In genomic region chr11:64180871-64181270, GRCh38 we compare ENCODE assay signal across 10 cellular contexts. TPM values are rescaled to one million over a fixed set of nuclear protein-coding genes. Genes with fewer than 3 reads are reported as not detected.
DNase-seq lines count a peak whose midpoint lies in the region; ATAC-seq, FAIRE-seq and TF ChIP-seq lines count a peak whose summit lies in the region.
"Had no signal": no experiment of that assay in that cellular context is flagged by ENCODE, and none has a peak within 500 bp of the region (broad histone marks: within the 10 kb centered on the region; RNA-seq: fewer than 3 reads in every experiment).

No MANE protein-coding gene starts in this region.

- intact Hi-C loops in cardiac septum (cut with DNase I): no loop called here
- intact Hi-C loops in uterus (cut with DNase I; ENCODE audit: low total_unique reads): no loop called here

- H3K4me3 ChIP-seq in right atrium auricular region (peak overlapping the region in 1 of 2 donors; percentile 22), coronary artery (no peak overlapping the region), uterus (no peak overlapping the region)

- TF ChIP-seq CTCF in right atrium auricular region (IDR thresholded peaks at IDR 0.05) (no peak), coronary artery (IDR thresholded peaks at IDR 0.05) (no peak), osteocyte (IDR thresholded peaks at IDR 0.05) (no peak), uterus (IDR thresholded peaks at IDR 0.05) (no peak)

- H3K4me1 ChIP-seq in right atrium auricular region (peaks cover 0 to 47% of the 10 kb centered on the region in 2 donors), uterus (peaks cover 0 to 9% of the 10 kb centered on the region in 2 donors)

- H3K27me3 Mint-ChIP-seq in osteocyte (ENCODE audit: unreplicated experiment): no peaks in the 10 kb centered on the region

- no peaks in the 10 kb centered on the region for H3K9me3 Mint-ChIP-seq in osteocyte (ENCODE audit: unreplicated experiment)
- H3K9me3 Mint-ChIP-seq: activated T-helper 2 cell treated with anti-CD3 and anti-CD28 coated beads, Interferon-gamma antibody, Interleukin-2, Interleukin-4, amounts not matched to agents 10 μg/mL and 5 μg/mL and 100 μg/mL, durations not matched to agents 14 hours and 24 hours and 36 hours had no signal

- H3K36me3 Mint-ChIP-seq in osteocyte (ENCODE audit: unreplicated experiment): no peaks in the 10 kb centered on the region

- H3K27me3 ChIP-seq in right atrium auricular region (no peaks in the 10 kb centered on the region), uterus (no peaks in the 10 kb centered on the region)

- TF ChIP-seq POLR2A in uterus (IDR thresholded peaks at IDR 0.05) (no peak), GM12892 (IDR thresholded peaks at IDR 0.05; ENCODE audit: low read depth, low read length) (no peak)

- ATAC-seq in HG02884 (IDR thresholded peaks at IDR 0.05; ENCODE audit: unreplicated experiment): no peak

- H3K4me3 Mint-ChIP-seq in osteocyte (ENCODE audit: unreplicated experiment): no peak overlapping the region

- DNase-seq in right atrium auricular region (ENCODE audit: low spot score) (no peak), cardiac septum (ENCODE audit: low spot score) (no peak), coronary artery (ENCODE audit: low spot score) (no peak), osteocyte (ENCODE audit: extremely low spot score, unreplicated experiment) (no peak), uterus (no peak), GM12892 (ENCODE audit: insufficient read length) (no peak)
- DNase-seq in central memory CD4-positive, alpha-beta T cell: no peak
- DNase-seq: cortex of kidney had no signal

- H3K36me3 ChIP-seq in right atrium auricular region (no peaks in the 10 kb centered on the region), uterus (no peaks in the 10 kb centered on the region)

- H3K9me3 ChIP-seq in right atrium auricular region (no peaks in the 10 kb centered on the region), uterus (no peaks in the 10 kb centered on the region)

- peak overlapping the region; percentile 86 to 87 for H3K27ac ChIP-seq in right atrium auricular region
- H3K27ac ChIP-seq in coronary artery: peak overlapping the region; percentile 77 to 85
- peak overlapping the region; percentile 79 to 90 for H3K27ac ChIP-seq in uterus

- peaks cover 35% of the 10 kb centered on the region for H3K4me1 Mint-ChIP-seq in osteocyte (ENCODE audit: unreplicated experiment)

- FAIRE-seq in GM12892 (lab: Jason Lieb, UNC): no peak

- peak overlapping the region; percentile 91 for H3K27ac Mint-ChIP-seq in osteocyte (ENCODE audit: unreplicated experiment)
- H3K27ac Mint-ChIP-seq: activated T-helper 2 cell treated with anti-CD3 and anti-CD28 coated beads, Interferon-gamma antibody, Interleukin-2, Interleukin-4, amounts not matched to agents 10 μg/mL and 5 μg/mL and 100 μg/mL, durations not matched to agents 14 hours and 24 hours and 36 hours had no signal

RNA-seq across cellular contexts. Expression of gene STIP1, which starts 5.1 kb away (rescaled TPM):
- 100 to 1,000 TPM in 1 of 2 donors, 10 to 100 TPM in 1; 88.9 to 114 TPM for total RNA-seq in right atrium auricular region
- total RNA-seq in cardiac septum: 86.0 TPM
- 109 and 115 TPM in 2 replicates for total RNA-seq in osteocyte
- 100 to 1,000 TPM in 1 of 4 donors, 10 to 100 TPM in 3; 20.9 to 101 (median 83.8) TPM for total RNA-seq in uterus
- 120 TPM for polyA plus RNA-seq in GM12892 (2012; ENCODE audit: missing spikeins)

RNA-seq across cellular contexts. Expression of gene MACROD1, which starts 15.0 kb away (rescaled TPM):
- total RNA-seq in right atrium auricular region: 10 to 100 TPM; 50.7 to 59.0 TPM
- 86.2 TPM for total RNA-seq in cardiac septum
- total RNA-seq in osteocyte: 22.3 and 29.6 TPM in 2 replicates
- 10 to 100 TPM in 1 of 4 donors, 1 to 10 TPM in 3; 1.8 to 27.1 (median 6.6) TPM for total RNA-seq in uterus
- 4.2 TPM for polyA plus RNA-seq in GM12892 (2012; ENCODE audit: missing spikeins)

RNA-seq across cellular contexts. Expression of gene FERMT3, which starts 25.6 kb away (rescaled TPM):
- total RNA-seq in right atrium auricular region: 10 to 100 TPM in 1 of 2 donors, 1 to 10 TPM in 1; 6.3 to 19.4 TPM
- total RNA-seq in cardiac septum: 7.8 TPM
- total RNA-seq in osteocyte: 0.94 and 1.4 TPM in 2 replicates
- 10 to 100 TPM in 2 of 4 donors, 1 to 10 TPM in 2; 3.1 to 50.3 (median 9.3) TPM for total RNA-seq in uterus
- 80.6 TPM for polyA plus RNA-seq in GM12892 (2012; ENCODE audit: missing spikeins)

RNA-seq across cellular contexts. Expression of gene TRPT1, which starts 45.1 kb away (rescaled TPM):
- total RNA-seq in right atrium auricular region (10 to 100 TPM; 86.0 to 95.8 TPM), cardiac septum (49.7 TPM), osteocyte (39.2 and 39.7 TPM in 2 replicates), uterus (10 to 100 TPM in 3 of 4 donors, 1 to 10 TPM in 1; 7.2 to 42.9 (median 18.7) TPM)
- polyA plus RNA-seq in GM12892 (2012; ENCODE audit: missing spikeins): 49.2 TPM

RNA-seq across cellular contexts. Expression of gene NUDT22, which starts 45.2 kb away (rescaled TPM):
- total RNA-seq in right atrium auricular region: 10 to 100 TPM; 73.3 to 95.6 TPM
- 75.0 TPM for total RNA-seq in cardiac septum
- 43.7 and 46.8 TPM in 2 replicates for total RNA-seq in osteocyte
- 10 to 100 TPM; 10.8 to 44.9 (median 34.0) TPM for total RNA-seq in uterus
- 32.2 TPM for polyA plus RNA-seq in GM12892 (2012; ENCODE audit: missing spikeins)
